ENCODE assay signal across 13 cellular contexts in the genomic region with DNA sequence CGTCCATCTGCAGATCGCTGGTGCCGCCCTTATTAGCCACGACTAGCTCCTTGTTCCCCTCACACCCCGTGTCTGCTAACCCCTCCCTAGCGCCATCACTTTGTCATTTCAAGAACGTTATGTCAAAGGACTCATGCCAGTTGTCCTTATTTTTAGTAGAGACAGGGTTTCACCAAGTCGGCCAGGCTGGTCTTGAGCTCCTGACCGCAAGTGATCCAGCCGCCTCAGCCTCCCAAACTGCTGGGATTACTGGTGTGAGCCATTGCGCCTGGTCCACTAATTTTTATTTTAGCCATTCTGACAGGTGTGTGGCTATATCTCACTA.
DNase-seq lines count a peak whose midpoint lies in the region; ATAC-seq and TF ChIP-seq lines count a peak whose summit lies in the region.
"Had no signal": no experiment of that assay in that cellular context is flagged by ENCODE, and none has a peak within 500 bp of the region (broad histone marks: within the 10 kb centered on the region; RNA-seq: fewer than 3 reads in every experiment).

No MANE protein-coding gene starts in this region.

- intact Hi-C loops in Right ventricle myocardium superior (cut with DNase I) (no loop called here), cardiac septum (cut with DNase I) (no loop called here), posterior vena cava (cut with DNase I) (loop anchor here in 1 of 2 donors (1.0 kb wide), 1 partner anchor 23 kb away; no protein-coding TSS in a partner anchor)

- 84% methylated on average over 11 of the region's 11 CpGs for WGBS in hepatocyte (ENCODE audit: low lambda C conversion rate, missing lambda C conversion rate)
- 85% methylated on average over 11 of the region's 11 CpGs for WGBS in smooth muscle cell (ENCODE audit: low lambda C conversion rate)

- H4K20me1 ChIP-seq in hepatocyte (ENCODE audit: insufficient read depth, poor library complexity, severe bottlenecking) (no peaks in the 10 kb centered on the region), smooth muscle cell (ENCODE audit: low read depth) (no peaks in the 10 kb centered on the region)
- H4K20me1 ChIP-seq: BLaER1 treated with 17β-estradiol and CSF1 and Interleukin-3, amounts not matched to agents 10 nM and 100 nM had no signal

- no peaks in the 10 kb centered on the region for H3F3A ChIP-seq in smooth muscle cell (ENCODE audit: low read depth)

- no peaks in the 10 kb centered on the region for H3K27me3 ChIP-seq in RWPE2 (ENCODE audit: insufficient read depth, poor library complexity, severe bottlenecking)
- peaks cover 0 to 6% (median 3%) of the 10 kb centered on the region in 3 donors for H3K27me3 ChIP-seq in skeletal muscle tissue (ENCODE audit: control insufficient read depth in 3 of 3, insufficient read depth in 3 of 3, low read length in 3 of 3)
- no peaks in the 10 kb centered on the region for H3K27me3 ChIP-seq in hepatocyte
- no peaks in the 10 kb centered on the region for H3K27me3 ChIP-seq in smooth muscle cell (ENCODE audit: low read depth)
- H3K27me3 ChIP-seq: BLaER1 treated with 17β-estradiol and CSF1 and Interleukin-3, amounts not matched to agents 10 nM and 100 nM had no signal

- H3K27ac ChIP-seq in RWPE2 (ENCODE audit: poor library complexity, severe bottlenecking) (no peak overlapping the region), skeletal muscle tissue (ENCODE audit: low read depth, low read length) (peak overlapping the region; percentile 53), hepatocyte (no peak overlapping the region), smooth muscle cell (ENCODE audit: low read depth) (no peak overlapping the region)
- H3K27ac ChIP-seq: BLaER1 treated with 17β-estradiol and CSF1 and Interleukin-3, amounts not matched to agents 10 nM and 100 nM had no signal

- no peaks in the 10 kb centered on the region for H3K9me3 ChIP-seq in RWPE2 (ENCODE audit: severe bottlenecking)
- peaks cover 0 to 2% (median under 1%) of the 10 kb centered on the region in 3 donors for H3K9me3 ChIP-seq in skeletal muscle tissue (ENCODE audit: control insufficient read depth in 3 of 3, low read length in 3 of 3)
- H3K9me3 ChIP-seq in hepatocyte (ENCODE audit: low read depth): no peaks in the 10 kb centered on the region
- H3K9me3 ChIP-seq in smooth muscle cell (replicated peaks; ENCODE audit: low read depth): no peaks in the 10 kb centered on the region

- no peaks in the 10 kb centered on the region for H3K36me3 ChIP-seq in RWPE2 (ENCODE audit: low read depth)
- H3K36me3 ChIP-seq in skeletal muscle tissue (ENCODE audit: control insufficient read depth in 3 of 3, insufficient read depth in 3 of 3, low read length in 3 of 3): no peaks in the 10 kb centered on the region
- H3K36me3 ChIP-seq in hepatocyte (replicated peaks; ENCODE audit: insufficient read depth, low read depth): no peaks in the 10 kb centered on the region
- no peaks in the 10 kb centered on the region for H3K36me3 ChIP-seq in smooth muscle cell (ENCODE audit: low read depth)
- H3K36me3 ChIP-seq: BLaER1 treated with 17β-estradiol and CSF1 and Interleukin-3, amounts not matched to agents 10 nM and 100 nM had no signal

- H3K9me2 ChIP-seq in hepatocyte (replicated peaks; ENCODE audit: insufficient read depth): no peaks in the 10 kb centered on the region

- peak overlapping the region; percentile 51 to 75 (median 62) for H3K9ac ChIP-seq in skeletal muscle tissue (ENCODE audit: low read depth in 1 of 3, low read length in 3 of 3)
- H3K9ac ChIP-seq in smooth muscle cell (ENCODE audit: low read depth): no peak overlapping the region
- H3K9ac ChIP-seq: BLaER1 treated with 17β-estradiol and CSF1 and Interleukin-3, amounts not matched to agents 10 nM and 100 nM had no signal

- H3K4me1 ChIP-seq in RWPE2 (ENCODE audit: insufficient read depth, poor library complexity, severe bottlenecking): no peaks in the 10 kb centered on the region
- peaks cover 5 to 29% (median 25%) of the 10 kb centered on the region in 3 donors for H3K4me1 ChIP-seq in skeletal muscle tissue (ENCODE audit: control insufficient read depth in 3 of 3, insufficient read depth in 3 of 3, low read length in 3 of 3)
- H3K4me1 ChIP-seq in hepatocyte (ENCODE audit: insufficient read depth): no peaks in the 10 kb centered on the region
- H3K4me1 ChIP-seq in smooth muscle cell (ENCODE audit: low read depth): no peaks in the 10 kb centered on the region

- no peak for DNase-seq in Right ventricle myocardium superior
- no peak for DNase-seq in cardiac septum (ENCODE audit: low spot score)
- peak; percentile 14 for DNase-seq in RWPE2 (ENCODE audit: low spot score)
- DNase-seq in posterior vena cava (ENCODE audit: low spot score): peak; percentile 58
- DNase-seq in GM19238 (ENCODE audit: insufficient read length, low spot score): no peak
- no peak for DNase-seq in hepatocyte (ENCODE audit: low spot score)
- DNase-seq in smooth muscle cell (lab: John Stamatoyannopoulos, UW; ENCODE audit: unreplicated experiment): no peak
- DNase-seq: CD8-positive, alpha-beta T cell; DMS 273 treated with DMSO at 0.1 percent for 48 hours; HCEC 1CT had no signal

- TF ChIP-seq CTCF in RWPE2 (IDR thresholded peaks at IDR 0.05; ENCODE audit: poor library complexity, severe bottlenecking): no peak
- no peak for TF ChIP-seq CTCF in hepatocyte (IDR thresholded peaks at IDR 0.05; ENCODE audit: poor library complexity)
- no peak for TF ChIP-seq CTCF in smooth muscle cell (IDR thresholded peaks at IDR 0.05; ENCODE audit: borderline replicate concordance, insufficient read depth, poor library complexity, severe bottlenecking)

- no peak overlapping the region for H2AFZ ChIP-seq in hepatocyte
- H2AFZ ChIP-seq in smooth muscle cell (ENCODE audit: low read depth): no peak overlapping the region
- H2AFZ ChIP-seq: GM23338 had no signal

- ATAC-seq in Right ventricle myocardium superior (ENCODE audit: poor library complexity): peak; percentile 29
- no peak for ATAC-seq in RWPE2 (ENCODE audit: low read depth)
- ATAC-seq: CD8-positive, alpha-beta T cell had no signal

- H3K79me2 ChIP-seq in hepatocyte (no peaks in the 10 kb centered on the region), smooth muscle cell (ENCODE audit: low read depth) (no peaks in the 10 kb centered on the region)

- H3K4me2 ChIP-seq in hepatocyte (no peak overlapping the region), smooth muscle cell (no peak overlapping the region)
- H3K4me2 ChIP-seq: BLaER1 treated with 17β-estradiol and CSF1 and Interleukin-3, amounts not matched to agents 10 nM and 100 nM; GM23338 had no signal

- no peak overlapping the region for H3K4me3 ChIP-seq in RWPE2 (ENCODE audit: severe bottlenecking)
- H3K4me3 ChIP-seq in skeletal muscle tissue (ENCODE audit: low read length in 3 of 3): peak overlapping the region; percentile 7 to 63 (median 15)
- H3K4me3 ChIP-seq in hepatocyte: no peak overlapping the region
- H3K4me3 ChIP-seq in smooth muscle cell: no peak overlapping the region
- H3K4me3 ChIP-seq: BLaER1 treated with 17β-estradiol and CSF1 and Interleukin-3, amounts not matched to agents 10 nM and 100 nM; GM23338 had no signal

Comparison
In these comparisons a context has a peak if more than half of its experiments do, and no peak if none do; other contexts are left out.
1. DNase-seq: peak in RWPE2 (single experiment) and posterior vena cava (single experiment); none in Right ventricle myocardium superior (single experiment), cardiac septum (single experiment), GM19238 (single experiment), hepatocyte (single experiment) and smooth muscle cell (single experiment).
2. H3K4me3 ChIP-seq: peak in skeletal muscle tissue (3 of 3); none in RWPE2 (single experiment), hepatocyte (single experiment) and smooth muscle cell (single experiment).